Comparison of ENCODE assay signal across 21 cellular contexts in the genomic region with DNA sequence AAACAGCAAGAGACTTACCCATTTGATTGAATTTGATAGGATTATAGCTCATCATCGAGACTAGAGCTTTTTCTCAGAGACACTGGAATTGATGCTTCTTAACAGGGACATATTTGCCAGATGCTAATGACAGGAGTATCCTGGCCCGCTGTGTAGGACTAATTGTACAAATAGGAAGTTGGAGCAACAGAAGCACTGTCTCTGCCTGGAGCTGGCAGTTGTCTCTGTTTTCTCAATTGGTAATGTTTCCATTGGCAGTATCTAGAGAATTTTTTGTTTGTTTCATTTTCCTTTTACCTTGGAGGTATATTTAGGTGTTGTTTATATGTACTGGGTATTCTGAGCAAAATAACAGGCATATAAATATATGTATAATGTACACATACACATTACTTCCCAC. TPM values are rescaled to one million over a fixed set of nuclear protein-coding genes. Genes with fewer than 3 reads are reported as not detected.
"Had no signal": no experiment of that assay in that cellular context is flagged by ENCODE, and none has a peak within 500 bp of the region (broad histone marks: within the 10 kb centered on the region; RNA-seq: fewer than 3 reads in every experiment).

No MANE protein-coding gene starts in this region.

- H3K9me3 ChIP-seq: esophagus muscularis mucosa, heart right ventricle, left lung, sigmoid colon, uterus had no signal

- H3K27me3 ChIP-seq: esophagus muscularis mucosa, heart right ventricle, left lung, sigmoid colon, uterus had no signal

- ATAC-seq: activated CD8-positive, alpha-beta memory T cell treated with anti-CD3 and anti-CD28 coated beads, Interleukin-2, amount 10 ng/mL, durations not matched to agents 7 days and 5 days; activated CD8-positive, alpha-beta T cell treated with anti-CD3 and anti-CD28 coated beads for 36 hours; foreskin keratinocyte; left lung; stimulated activated memory B cell treated with anti-CD40 and anti-IgM and Interleukin-4, amounts not matched to agents 10 μg/mL and 1 μg/mL and 100 μg/mL, for 72 hours; stimulated activated naive CD8-positive, alpha-beta T cell treated with anti-CD3 and anti-CD28 coated beads, Interleukin-15, amount 100 ng/mL, for 72 hours; WTC11 had no signal

- H3K27ac ChIP-seq: esophagus muscularis mucosa, foreskin keratinocyte, heart right ventricle, left lung, sigmoid colon, uterus had no signal

- H3K36me3 ChIP-seq: esophagus muscularis mucosa, heart right ventricle, left lung, sigmoid colon, uterus had no signal

- H3K4me1 ChIP-seq: esophagus muscularis mucosa, left lung, sigmoid colon, uterus had no signal

- DNase-seq: activated CD4-positive, alpha-beta T cell treated with anti-CD3 and anti-CD28 coated beads for 1 hour; activated CD4-positive, alpha-beta T cell treated with anti-CD3 and anti-CD28 coated beads, Interleukin-2, amount 10 ng/mL, durations not matched to agents 7 days and 5 days; activated CD8-positive, alpha-beta memory T cell treated with anti-CD3 and anti-CD28 coated beads, Interleukin-2, amount 10 ng/mL, durations not matched to agents 7 days and 5 days; activated CD8-positive, alpha-beta T cell treated with anti-CD3 and anti-CD28 coated beads for 36 hours; activated T-cell treated with anti-CD3 and anti-CD28 coated beads, Interleukin-2, amount 50 U/mL, for 48 hours; dermis blood vessel endothelial cell; effector CD4-positive, alpha-beta T cell; heart right ventricle; left lung; sigmoid colon; small intestine; stimulated activated CD4-positive, alpha-beta T cell treated with anti-CD3 and anti-CD28 coated beads, Interleukin-4, amount 100 ng/mL, for 24 hours; stimulated activated naive CD8-positive, alpha-beta T cell treated with anti-CD3 and anti-CD28 coated beads, Interleukin-15, amount 100 ng/mL, for 72 hours; substantia nigra; uterus had no signal

- H3K4me3 ChIP-seq: esophagus muscularis mucosa, heart right ventricle, left lung, sigmoid colon, uterus had no signal

RNA-seq across cellular contexts. Expression of gene PCOLCE2, which starts 8.9 kb away (rescaled TPM):
- total RNA-seq: activated CD4-positive, alpha-beta T cell treated with anti-CD3 and anti-CD28 coated beads, Interleukin-2, amount 10 ng/mL, durations not matched to agents 7 days and 5 days; activated CD8-positive, alpha-beta memory T cell treated with anti-CD3 and anti-CD28 coated beads, Interleukin-2, amount 10 ng/mL, durations not matched to agents 7 days and 5 days; activated T-helper 2 cell treated with anti-CD3 and anti-CD28 coated beads, Interferon-gamma antibody, Interleukin-2, Interleukin-4, amounts not matched to agents 10 μg/mL and 5 μg/mL and 100 μg/mL, durations not matched to agents 14 hours and 24 hours and 36 hours; lung microvascular endothelial cell had no signal
